In the genomic region with DNA sequence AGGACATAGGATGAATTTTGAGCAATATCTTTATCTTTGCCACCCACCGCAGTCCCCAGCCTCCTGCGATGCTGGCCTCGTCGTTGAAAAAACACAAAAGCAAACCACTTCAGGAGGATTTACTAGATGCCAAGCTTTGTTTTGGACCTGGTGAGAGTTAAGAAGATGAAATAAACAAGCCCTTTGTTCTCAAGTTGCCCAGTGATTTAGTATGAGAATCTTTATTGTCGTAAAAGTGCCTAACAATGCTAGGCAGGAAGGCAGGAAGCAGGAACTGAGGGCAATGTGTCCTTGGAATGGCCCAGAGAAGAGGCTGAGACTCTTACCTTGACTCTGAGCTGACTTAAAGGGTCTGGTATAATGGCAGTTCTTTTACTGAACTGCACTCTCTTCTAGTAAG, we compare ENCODE assay signal across 23 cellular contexts.
"Had no signal": no experiment of that assay in that cellular context is flagged by ENCODE, and none has a peak within 500 bp of the region (broad histone marks: within the 10 kb centered on the region; RNA-seq: fewer than 3 reads in every experiment).

No MANE protein-coding gene starts in this region.

- H3K4me1 Mint-ChIP-seq: memory B cell had no signal

- ATAC-seq: activated T-cell treated with anti-CD3 and anti-CD28 coated beads, Interleukin-2, amount 50 U/mL, for 72 hours; gastrocnemius medialis; left cardiac atrium; naive thymus-derived CD4-positive, alpha-beta T cell; stimulated activated naive B cell treated with anti-CD40 and anti-IgM and Interleukin-4, amounts not matched to agents 10 μg/mL and 1 μg/mL and 100 μg/mL, for 72 hours had no signal

- H3K27ac Mint-ChIP-seq: activated naive CD8-positive, alpha-beta T cell; activated T-cell treated with anti-CD3 and anti-CD28 coated beads, Interleukin-2, amount 50 U/mL, for 72 hours; memory B cell; naive thymus-derived CD4-positive, alpha-beta T cell; stimulated activated naive B cell treated with anti-CD40 and anti-IgM and Interleukin-4, amounts not matched to agents 10 μg/mL and 1 μg/mL and 100 μg/mL, for 72 hours; T-helper 2 cell treated with Interferon-gamma antibody and Interleukin-4, amounts not matched to agents 5 μg/mL and 100 μg/mL, for 36 hours had no signal

- H3K9me3 ChIP-seq: gastrocnemius medialis, stomach, thyroid gland, upper lobe of left lung had no signal

- H3K36me3 ChIP-seq: right atrium auricular region, thyroid gland, upper lobe of left lung had no signal

- H3K27me3 Mint-ChIP-seq: activated naive CD8-positive, alpha-beta T cell; memory B cell; naive thymus-derived CD4-positive, alpha-beta T cell; stimulated activated naive B cell treated with anti-CD40 and anti-IgM and Interleukin-4, amounts not matched to agents 10 μg/mL and 1 μg/mL and 100 μg/mL, for 72 hours had no signal

- H3K4me1 ChIP-seq: gastrocnemius medialis, thyroid gland, upper lobe of left lung had no signal

- DNase-seq: activated CD4-positive, alpha-beta T cell treated with anti-CD3 and anti-CD28 coated beads for 4 hours; activated CD4-positive, alpha-beta T cell treated with anti-CD3 and anti-CD28 coated beads, Interleukin-2, amount 50 U/mL, for 4 hours; activated naive CD4-positive, alpha-beta T cell; activated T-cell treated with anti-CD3 and anti-CD28 coated beads for 4 hours; activated T-cell treated with anti-CD3 and anti-CD28 coated beads, Interleukin-2, amount 50 U/mL, for 72 hours; anterior cingulate cortex; dermis blood vessel endothelial cell; effector CD4-positive, alpha-beta T cell; gastrocnemius medialis; glutamatergic neuron; left cardiac atrium; midbrain; naive thymus-derived CD4-positive, alpha-beta T cell; stimulated activated CD4-positive, alpha-beta T cell treated with anti-CD3 and anti-CD28 coated beads, Interleukin-15, amount 100 ng/mL, for 24 hours; stimulated activated CD4-positive, alpha-beta T cell treated with anti-CD3 and anti-CD28 coated beads, Interleukin-2, amount 100 ng/mL, for 24 hours; stimulated activated naive B cell treated with anti-CD40 and anti-IgM and Interleukin-4, amounts not matched to agents 10 μg/mL and 1 μg/mL and 100 μg/mL, for 72 hours; stomach; thyroid gland; upper lobe of left lung had no signal

- H3K9me3 Mint-ChIP-seq: T-helper 2 cell treated with Interferon-gamma antibody and Interleukin-4, amounts not matched to agents 5 μg/mL and 100 μg/mL, for 36 hours had no signal

- H3K4me3 ChIP-seq: gastrocnemius medialis, right atrium auricular region, stomach, thyroid gland, upper lobe of left lung had no signal

- H3K27ac ChIP-seq: gastrocnemius medialis, right atrium auricular region, stomach, thyroid gland, upper lobe of left lung had no signal

- H3K4me3 Mint-ChIP-seq: activated naive CD8-positive, alpha-beta T cell; activated T-cell treated with anti-CD3 and anti-CD28 coated beads, Interleukin-2, amount 50 U/mL, for 72 hours; memory B cell; naive thymus-derived CD4-positive, alpha-beta T cell; stimulated activated naive B cell treated with anti-CD40 and anti-IgM and Interleukin-4, amounts not matched to agents 10 μg/mL and 1 μg/mL and 100 μg/mL, for 72 hours; T-helper 2 cell treated with Interferon-gamma antibody and Interleukin-4, amounts not matched to agents 5 μg/mL and 100 μg/mL, for 36 hours had no signal

- H3K27me3 ChIP-seq: gastrocnemius medialis, right atrium auricular region, stomach, thyroid gland, upper lobe of left lung had no signal
